In the genomic region with DNA sequence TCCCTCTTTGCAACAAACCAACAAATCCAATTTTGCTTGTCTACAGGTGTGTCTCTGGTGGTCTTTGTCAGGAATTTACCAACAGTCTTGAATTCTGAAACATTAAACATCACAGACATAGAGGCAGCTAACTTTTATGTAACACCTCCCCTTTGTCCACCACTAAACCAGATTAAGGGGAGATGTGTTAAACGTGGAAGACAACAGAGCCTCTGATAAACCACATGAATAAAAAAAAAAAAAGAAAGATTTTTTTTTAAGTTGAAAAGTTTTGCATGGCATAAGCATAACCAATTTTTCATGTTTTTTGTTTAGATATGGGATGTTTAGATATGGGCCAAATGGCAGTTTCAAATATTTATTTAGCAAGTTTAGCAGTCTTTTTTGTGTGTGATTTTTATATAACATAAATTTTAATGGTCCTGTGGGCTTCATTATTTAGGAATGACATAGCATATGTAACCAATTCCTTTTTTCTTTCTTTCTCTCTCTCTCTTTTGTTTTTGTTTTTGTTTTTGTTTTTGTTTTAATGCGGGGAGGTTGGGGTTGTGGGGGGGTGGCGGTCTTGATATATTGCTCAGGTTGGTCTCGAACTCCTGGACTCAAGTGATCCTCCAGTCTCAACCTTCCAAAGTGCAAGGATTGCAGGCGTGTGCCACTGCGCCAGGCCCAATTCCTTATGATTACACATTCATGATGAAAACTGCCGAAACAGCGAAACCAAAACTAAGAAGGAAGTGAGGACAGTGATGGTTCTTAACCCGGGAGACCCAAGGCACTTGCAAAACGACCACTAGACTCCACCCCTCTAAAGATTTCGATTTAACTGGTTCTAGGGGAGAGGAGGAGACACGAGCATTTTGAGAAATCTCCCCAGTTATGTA, we compare ENCODE assay signal across 8 cellular contexts.
DNase-seq lines count a peak whose midpoint lies in the region; ATAC-seq and TF ChIP-seq lines count a peak whose summit lies in the region.

No MANE protein-coding gene starts in this region.

- peak; percentile 35 for DNase-seq in activated T-cell treated with anti-CD3 and anti-CD28 coated beads, Interleukin-2, amount 50 U/mL, for 1 hour
- DNase-seq in activated T-cell treated with anti-CD3 and anti-CD28 coated beads for 4 hours (no peak), MG63 (peak; percentile 53), right atrium auricular region (ENCODE audit: low spot score) (peak; percentile 66), gastrocnemius medialis (no peak), H4 (ENCODE audit: low spot score) (no peak), retina (no peak)
- peak; percentile 32 for DNase-seq in activated naive CD8-positive, alpha-beta T cell treated with anti-CD3 and anti-CD28 coated beads for 36 hours

- TF ChIP-seq CTCF in right atrium auricular region (IDR thresholded peaks at IDR 0.05), result no peak
- no peak for TF ChIP-seq CTCF in gastrocnemius medialis (IDR thresholded peaks at IDR 0.05 in 4 of 5, conservative IDR thresholded peaks at IDR 0.05 in 1 of 5)

- H3K27ac ChIP-seq in right atrium auricular region, result peak overlapping the region; percentile 44 to 72
- H3K27ac ChIP-seq in gastrocnemius medialis, result peak overlapping the region; percentile 19 to 72 (median 48)

- intact Hi-C loops in gastrocnemius medialis (cut with DNase I; ENCODE audit: low total_unique reads), result no loop called here

- no peaks in the 10 kb centered on the region for H3K36me3 ChIP-seq in MG63
- no peaks in the 10 kb centered on the region for H3K36me3 ChIP-seq in right atrium auricular region
- no peaks in the 10 kb centered on the region for H3K36me3 ChIP-seq in gastrocnemius medialis

- H3K4me1 Mint-ChIP-seq in activated naive CD8-positive, alpha-beta T cell treated with anti-CD3 and anti-CD28 coated beads for 36 hours, result peaks cover 47% of the 10 kb centered on the region

- TF ChIP-seq POLR2A in gastrocnemius medialis (IDR thresholded peaks at IDR 0.05), result no peak

- peak; percentile 51 to 56 for ATAC-seq in gastrocnemius medialis

- in situ Hi-C loops in gastrocnemius medialis (cut with MboI; ENCODE audit: low sequenced_read_pairs in 4 of 4), result no loop called here

- no peaks in the 10 kb centered on the region for H3K27me3 ChIP-seq in MG63
- no peaks in the 10 kb centered on the region for H3K27me3 ChIP-seq in right atrium auricular region
- no peaks in the 10 kb centered on the region for H3K27me3 ChIP-seq in gastrocnemius medialis

- peaks cover 6% of the 10 kb centered on the region for H3K36me3 Mint-ChIP-seq in activated naive CD8-positive, alpha-beta T cell treated with anti-CD3 and anti-CD28 coated beads for 36 hours

- no peaks in the 10 kb centered on the region for H3K9me3 Mint-ChIP-seq in activated naive CD8-positive, alpha-beta T cell treated with anti-CD3 and anti-CD28 coated beads for 36 hours

- peaks cover 3% of the 10 kb centered on the region for H3K27me3 Mint-ChIP-seq in activated naive CD8-positive, alpha-beta T cell treated with anti-CD3 and anti-CD28 coated beads for 36 hours

- peak overlapping the region; percentile 75 for H3K4me3 Mint-ChIP-seq in activated naive CD8-positive, alpha-beta T cell treated with anti-CD3 and anti-CD28 coated beads for 36 hours

- peak overlapping the region; percentile 53 for H3K4me3 ChIP-seq in MG63
- peak overlapping the region; percentile 21 to 51 for H3K4me3 ChIP-seq in right atrium auricular region
- peak overlapping the region; percentile 33 to 50 (median 43) for H3K4me3 ChIP-seq in gastrocnemius medialis

- H3K4me1 ChIP-seq in right atrium auricular region (no peaks in the 10 kb centered on the region), gastrocnemius medialis (no peaks in the 10 kb centered on the region)

- H3K27ac Mint-ChIP-seq in activated naive CD8-positive, alpha-beta T cell treated with anti-CD3 and anti-CD28 coated beads for 36 hours, result peak overlapping the region; percentile 88

- H3K9me3 ChIP-seq in MG63 (no peaks in the 10 kb centered on the region), right atrium auricular region (no peaks in the 10 kb centered on the region), gastrocnemius medialis (no peaks in the 10 kb centered on the region)

Comparison
In these comparisons a context has a peak if more than half of its experiments do, and no peak if none do; other contexts are left out.
1. DNase-seq: peak in activated T-cell treated with anti-CD3 and anti-CD28 coated beads, Interleukin-2, amount 50 U/mL, for 1 hour (single experiment), MG63 (single experiment), activated naive CD8-positive, alpha-beta T cell treated with anti-CD3 and anti-CD28 coated beads for 36 hours (single experiment) and right atrium auricular region (single experiment); none in activated T-cell treated with anti-CD3 and anti-CD28 coated beads for 4 hours (single experiment), gastrocnemius medialis (0 of 2), H4 (single experiment) and retina (single experiment).
2. Peak in every context shown above with its lines, with median percentiles within 50 percentile points of each other: H3K4me3 ChIP-seq.